ENCODE assay signal across 22 cellular contexts in the genomic region with DNA sequence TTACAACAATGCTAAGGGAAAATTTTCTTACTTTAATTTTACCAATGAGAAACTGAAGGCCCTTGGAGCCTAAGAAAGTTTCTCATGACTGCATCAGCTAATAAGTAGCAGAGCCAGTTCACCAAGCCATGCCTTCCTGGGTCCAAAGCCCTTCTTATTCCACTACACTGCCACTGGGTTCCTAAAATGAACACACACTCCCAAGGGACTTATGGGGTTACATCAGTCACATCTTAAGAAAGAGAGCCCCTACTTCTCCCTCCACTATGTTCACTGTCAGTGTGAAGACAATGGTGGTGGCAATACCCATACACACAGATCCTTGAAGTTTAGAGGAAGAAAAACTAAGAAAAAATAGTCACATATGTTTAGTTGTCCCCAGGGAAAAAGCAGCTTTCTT. TPM values are rescaled to one million over a fixed set of nuclear protein-coding genes. Genes with fewer than 3 reads are reported as not detected.
A peak's percentile ranks its signal among the peaks of the same experiment; 100 is the strongest.
DNase-seq lines count a peak whose midpoint lies in the region; ATAC-seq, FAIRE-seq and TF ChIP-seq lines count a peak whose summit lies in the region.
"Had no signal": no experiment of that assay in that cellular context is flagged by ENCODE, and none has a peak within 500 bp of the region (broad histone marks: within the 10 kb centered on the region; RNA-seq: fewer than 3 reads in every experiment).

No MANE protein-coding gene starts in this region.

- H3K4me1 ChIP-seq in GM12878 (ENCODE audit: control insufficient read depth, insufficient read depth, low read length), result peaks cover 15% of the 10 kb centered on the region
- H3K4me1 ChIP-seq in left lung, result peaks cover 21 to 28% of the 10 kb centered on the region in 2 donors
- H3K4me1 ChIP-seq: SJCRH30 had no signal

- H3K9me3 ChIP-seq in GM12878 (replicated peaks; ENCODE audit: control insufficient read depth, insufficient read depth, low read length) (peaks cover 2% of the 10 kb centered on the region; the same call in 1 of the 3 replicates), left lung (no peaks in the 10 kb centered on the region)
- H3K9me3 ChIP-seq: breast epithelium, esophagus muscularis mucosa, right atrium auricular region, SJCRH30 had no signal

- CTCF ChIA-PET in GM12878 (lab: Yijun Ruan, JAX), result interaction anchor here (1.2 to 2.1 kb wide), 3 partner anchors 15 to 67 kb away, joined by 3 to 5 read pairs (median 4); no protein-coding TSS in a partner anchor

- peaks cover 81% of the 10 kb centered on the region for H3K79me2 ChIP-seq in GM12878 (ENCODE audit: control insufficient read depth, insufficient read depth, low read length)

- TF ChIP-seq CTCF in GM12878 (IDR thresholded peaks at IDR 0.05 in 2 of 3, conservative IDR thresholded peaks at IDR 0.05 in 1 of 3; ENCODE audit: control insufficient read depth in 2 of 3, extremely low read depth in 1 of 3, insufficient read depth in 1 of 3, low read depth in 3 of 3, low read length in 3 of 3), result no peak
- no peak for TF ChIP-seq CTCF in left lung (IDR thresholded peaks at IDR 0.05)

- no peak overlapping the region for H2AFZ ChIP-seq in GM12878 (ENCODE audit: control insufficient read depth, low read depth, low read length)
- H2AFZ ChIP-seq: GM23248 had no signal

- POLR2A ChIA-PET in GM12878 (lab: Charles Lee), result interaction anchor here (0.6 to 1.3 kb wide), 2 partner anchors 55 to 56 kb away, joined by 3 to 4 read pairs; no protein-coding TSS in a partner anchor

- in situ Hi-C loops in GM12878 (cut with MboI), result no loop called here

- H3K36me3 ChIP-seq in GM12878 (ENCODE audit: control insufficient read depth in 2 of 2, insufficient read depth in 2 of 2, low read length in 1 of 2) (peaks cover 10 to 38% of the 10 kb centered on the region in 2 experiments), left lung (peaks cover 0 to 45% of the 10 kb centered on the region in 2 donors)
- H3K36me3 ChIP-seq: breast epithelium had no signal

- ATAC-seq in GM21360 (IDR thresholded peaks at IDR 0.05; ENCODE audit: unreplicated experiment) (peak; percentile 50), HG03103 (IDR thresholded peaks at IDR 0.05; ENCODE audit: low read depth, unreplicated experiment) (peak; percentile 53), GM12878 (peak; percentile 72), HG03039 (IDR thresholded peaks at IDR 0.05; ENCODE audit: unreplicated experiment) (no peak), left lung (no peak)
- ATAC-seq: activated T-cell treated with anti-CD3 and anti-CD28 coated beads, Interleukin-2, amount 50 U/mL, for 72 hours had no signal

- TF ChIP-seq POLR2A in GM12878 (IDR thresholded peaks at IDR 0.05; ENCODE audit: low read depth, low read length), result no peak

- H4K20me1 ChIP-seq in GM12878 (ENCODE audit: control insufficient read depth, insufficient read depth), result no peaks in the 10 kb centered on the region; the same call in 1 of the 2 replicates

- H3K4me2 ChIP-seq in GM12878 (ENCODE audit: control insufficient read depth, insufficient read depth), result no peak overlapping the region

- H3K4me3 ChIP-seq in GM12878, result no peak overlapping the region
- no peak overlapping the region for H3K4me3 ChIP-seq in left lung
- H3K4me3 ChIP-seq: breast epithelium, dorsolateral prefrontal cortex, esophagus muscularis mucosa, GM23248, right atrium auricular region, SJCRH30 had no signal

- no peak overlapping the region for H3K9ac ChIP-seq in GM12878 (ENCODE audit: control insufficient read depth, insufficient read depth, low read length)
- H3K9ac ChIP-seq: GM23248 had no signal

- no peaks in the 10 kb centered on the region for H3K27me3 ChIP-seq in GM12878 (replicated peaks in 1 of 2; ENCODE audit: control insufficient read depth in 2 of 2, insufficient read depth in 2 of 2, low read length in 1 of 2)
- H3K27me3 ChIP-seq in left lung, result no peaks in the 10 kb centered on the region
- H3K27me3 ChIP-seq: breast epithelium, dorsolateral prefrontal cortex, esophagus muscularis mucosa, right atrium auricular region, SJCRH30 had no signal

- intact Hi-C loops in GM12878 (cut with micrococcal nuclease; ENCODE audit: unreplicated experiment) (no loop called here), posterior vena cava (cut with DNase I) (no loop called here), left lung (cut with DNase I) (no loop called here)

- BruUV-seq in GM12878 (replicated peaks; lab: Mats Ljungman, UMichigan), result no TSS peak

- TF ChIP-seq EP300 in GM12878 (IDR thresholded peaks at IDR 0.05; ENCODE audit: borderline replicate concordance in 1 of 2, control insufficient read depth in 1 of 2, low read depth in 2 of 2, low read length in 2 of 2), result no peak

- no peak for TF ChIP-seq RAD21 in GM12878 (IDR thresholded peaks at IDR 0.05; ENCODE audit: insufficient read depth, low read depth, low read length)

- SMC1A ChIA-PET in GM12878 (lab: Charles Lee; ENCODE audit: uncharacterized antibody, unreplicated experiment), result interaction anchor here (0.9 to 2.6 kb wide), 5 partner anchors 14 to 244 kb away, joined by 3 to 9 read pairs (median 4); no protein-coding TSS in a partner anchor

- DNase-seq in GM18507 (ENCODE audit: extremely low spot score, insufficient read length, low read depth) (no peak), GM12878 (ENCODE audit: low read depth, low spot score) (no peak), COLO829 (ENCODE audit: low spot score) (no peak), posterior vena cava (ENCODE audit: low spot score) (no peak), left lung (no peak)
- DNase-seq: activated CD4-positive, alpha-beta T cell treated with anti-CD3 and anti-CD28 coated beads, Interleukin-2, amount 50 U/mL, for 48 hours; activated naive CD8-positive, alpha-beta T cell treated with anti-CD3 and anti-CD28 coated beads, Interleukin-2, amount 10 ng/mL, durations not matched to agents 7 days and 5 days; activated T-cell treated with anti-CD3 and anti-CD28 coated beads, Interleukin-2, amount 50 U/mL, for 72 hours; dorsolateral prefrontal cortex; GM23248; Kasumi-1; mesendoderm; NCI-H146; NCI-H446; SJCRH30 had no signal

- RAD21 ChIA-PET in GM12878 (lab: Charles Lee; ENCODE audit: unreplicated experiment), result interaction anchor here (0.9 to 1.9 kb wide), 2 partner anchors 66 to 84 kb away, joined by 3 to 6 read pairs; no protein-coding TSS in a partner anchor

- H3K27ac ChIP-seq in GM12878 (ENCODE audit: control insufficient read depth, insufficient read depth), result peak overlapping the region; percentile 41; the same call in 1 of the 2 replicates
- no peak overlapping the region for H3K27ac ChIP-seq in left lung
- H3K27ac ChIP-seq: breast epithelium, dorsolateral prefrontal cortex, esophagus muscularis mucosa, GM23248, right atrium auricular region, SJCRH30 had no signal

- peak; percentile 49 for FAIRE-seq in GM18507 (lab: Jason Lieb, UNC)
- FAIRE-seq in GM12878 (lab: Jason Lieb, UNC), result no peak
- FAIRE-seq: islet of Langerhans had no signal

TF ChIP-seq in GM12878, 131 proteins besides CTCF, POLR2A, EP300 and RAD21:
- TF ChIP-seq IKZF2 (IDR thresholded peaks at IDR 0.05), result peak in 1 of 2 experiments; percentile 30; a peak in 1 of 4 replicates
- no peak for TF ChIP-seq SPI1 (IDR thresholded peaks at IDR 0.05; ENCODE audit: borderline replicate concordance, insufficient read depth, low read depth, low read length)
- TF ChIP-seq MEF2B (IDR thresholded peaks at IDR 0.05; ENCODE audit: partially characterized antibody, poor library complexity, severe bottlenecking), result peak; percentile 92
- no peak for TF ChIP-seq JUND (IDR thresholded peaks at IDR 0.05; ENCODE audit: low read depth, low read length)
- no peak for TF ChIP-seq BACH1 (IDR thresholded peaks at IDR 0.05; ENCODE audit: borderline replicate concordance)
- 0 out of 2 replicates have a peak, but pooled peaks have one; percentile 13 for TF ChIP-seq IKZF1 (conservative IDR thresholded peaks at IDR 0.05)

RNA-seq across cellular contexts. Expression of gene MBD2, which starts 20.6 kb away (rescaled TPM):
- 77.2 and 78.5 TPM in 2 replicates for total RNA-seq in GM12878 (2013; cell fraction: nucleolus; rRNA removed)
- total RNA-seq in GM12878 (2014; rRNA removed), result 57.0 and 61.0 TPM in 2 replicates
- total RNA-seq in GM12878 (2014; rRNA removed; fragmentation: Illumina TruSeq; extraction: Trizol), result 63.4 and 65.2 TPM in 2 replicates
- 170 and 190 TPM in 2 replicates for total RNA-seq in GM12878 (2021)
- 30.4 TPM for polyA plus RNA-seq in GM12878 (2011; ENCODE audit: low read depth)
- polyA plus RNA-seq in GM12878 (2011; rRNA removed), result 276 and 424 TPM in 2 replicates
- polyA plus RNA-seq in GM12878 (2011; cell fraction: cytosol; rRNA removed), result 52.8 and 62.4 TPM in 2 replicates
- polyA plus RNA-seq in GM12878 (2011; cell fraction: nucleus; rRNA removed), result 77.7 and 86.1 TPM in 2 replicates
- 60.1 and 91.8 TPM in 2 replicates for polyA plus RNA-seq in GM12878 (2012)
- 86.0 and 97.2 TPM in 2 replicates for polyA plus RNA-seq in GM12878 (2014; fragmentation: Illumina TruSeq; extraction: Trizol)
- polyA plus RNA-seq in GM12878 (2014; fragmentation: Nextera tagmentation; extraction: Ambion mirVana), result 10 to 100 TPM; 27.0 to 53.5 TPM
- polyA plus RNA-seq in GM12878 (2014; rRNA removed), result 58.9 and 59.4 TPM in 2 replicates
- polyA plus RNA-seq in GM12878 (2016; fragmentation: Nextera tagmentation; extraction: Ambion mirVana), result 10 to 100 TPM; 24.1 to 31.3 TPM
- polyA minus RNA-seq in GM12878 (2011; rRNA and poly(A)+ RNA removed), result 81.7 and 105 TPM in 2 replicates
- polyA minus RNA-seq in GM12878 (2011; cell fraction: cytosol; rRNA and poly(A)+ RNA removed), result 102 and 156 TPM in 2 replicates
- 30.2 and 54.2 TPM in 2 replicates for polyA minus RNA-seq in GM12878 (2011; cell fraction: nucleus; rRNA and poly(A)+ RNA removed)
- 10 to 100 TPM; 70.8 to 84.0 TPM for total RNA-seq in posterior vena cava
- 10 to 100 TPM; 63.5 to 89.6 TPM for total RNA-seq in left lung

Comparison
In these comparisons a context has a peak if more than half of its experiments do, and no peak if none do; other contexts are left out.
1. ATAC-seq: peak in GM21360 (single experiment), HG03103 (single experiment) and GM12878 (single experiment); none in HG03039 (single experiment) and left lung (single experiment).